ENCODE assay signal across 1 cellular context in genomic region chr5:44797723-44798122, GRCh38.
TF ChIP-seq lines count a peak whose summit lies in the region.

No MANE protein-coding gene starts in this region.

TF ChIP-seq in K562, 482 proteins besides CTCF, POLR2A, EP300 and RAD21 (continued from another document):
- TF ChIP-seq CHD7 (IDR thresholded peaks at IDR 0.05; ENCODE audit: low read depth, low read length) = no peak
- TF ChIP-seq SETDB1 (IDR thresholded peaks at IDR 0.05; ENCODE audit: low read length) = no peak
- no peak for TF ChIP-seq JUN (IDR thresholded peaks at IDR 0.05; ENCODE audit: borderline replicate concordance, low read depth, low read length)
- TF ChIP-seq JUN (CRISPR knock-in tag; IDR thresholded peaks at IDR 0.05; ENCODE audit: borderline replicate concordance) = no peak
- no peak for TF ChIP-seq SPI1 (IDR thresholded peaks at IDR 0.05; ENCODE audit: borderline replicate concordance, low read depth, low read length)
- TF ChIP-seq SMAD1 (IDR thresholded peaks at IDR 0.05; ENCODE audit: low read depth, low read length, partially characterized antibody) = no peak
- TF ChIP-seq KLF16 (IDR thresholded peaks at IDR 0.05) = no peak
- no peak for TF ChIP-seq HLTF (IDR thresholded peaks at IDR 0.05)
- no peak for TF ChIP-seq COPS2 (conservative IDR thresholded peaks at IDR 0.05)
- no peak for TF ChIP-seq TAF1 (IDR thresholded peaks at IDR 0.05; ENCODE audit: control insufficient read depth, extremely low read depth, insufficient read depth, low read length, severe bottlenecking)
- no peak for TF ChIP-seq U2AF1 (optimal IDR thresholded peaks at IDR 0.05; ENCODE audit: low read depth, low read length)
- TF ChIP-seq TFE3 (CRISPR knock-in tag; IDR thresholded peaks at IDR 0.05) = no peak
- TF ChIP-seq STAT5A (IDR thresholded peaks at IDR 0.05; ENCODE audit: borderline replicate concordance, low read length) = peak; percentile 36; the same call in 1 of the 2 replicates
- no peak for TF ChIP-seq MLX (CRISPR knock-in tag; conservative IDR thresholded peaks at IDR 0.05)
- TF ChIP-seq LARP7 (IDR thresholded peaks at IDR 0.05) = no peak
- TF ChIP-seq KAT7 (CRISPR knock-in tag; IDR thresholded peaks at IDR 0.05; ENCODE audit: borderline replicate concordance) = no peak
- TF ChIP-seq, protein P1, sequence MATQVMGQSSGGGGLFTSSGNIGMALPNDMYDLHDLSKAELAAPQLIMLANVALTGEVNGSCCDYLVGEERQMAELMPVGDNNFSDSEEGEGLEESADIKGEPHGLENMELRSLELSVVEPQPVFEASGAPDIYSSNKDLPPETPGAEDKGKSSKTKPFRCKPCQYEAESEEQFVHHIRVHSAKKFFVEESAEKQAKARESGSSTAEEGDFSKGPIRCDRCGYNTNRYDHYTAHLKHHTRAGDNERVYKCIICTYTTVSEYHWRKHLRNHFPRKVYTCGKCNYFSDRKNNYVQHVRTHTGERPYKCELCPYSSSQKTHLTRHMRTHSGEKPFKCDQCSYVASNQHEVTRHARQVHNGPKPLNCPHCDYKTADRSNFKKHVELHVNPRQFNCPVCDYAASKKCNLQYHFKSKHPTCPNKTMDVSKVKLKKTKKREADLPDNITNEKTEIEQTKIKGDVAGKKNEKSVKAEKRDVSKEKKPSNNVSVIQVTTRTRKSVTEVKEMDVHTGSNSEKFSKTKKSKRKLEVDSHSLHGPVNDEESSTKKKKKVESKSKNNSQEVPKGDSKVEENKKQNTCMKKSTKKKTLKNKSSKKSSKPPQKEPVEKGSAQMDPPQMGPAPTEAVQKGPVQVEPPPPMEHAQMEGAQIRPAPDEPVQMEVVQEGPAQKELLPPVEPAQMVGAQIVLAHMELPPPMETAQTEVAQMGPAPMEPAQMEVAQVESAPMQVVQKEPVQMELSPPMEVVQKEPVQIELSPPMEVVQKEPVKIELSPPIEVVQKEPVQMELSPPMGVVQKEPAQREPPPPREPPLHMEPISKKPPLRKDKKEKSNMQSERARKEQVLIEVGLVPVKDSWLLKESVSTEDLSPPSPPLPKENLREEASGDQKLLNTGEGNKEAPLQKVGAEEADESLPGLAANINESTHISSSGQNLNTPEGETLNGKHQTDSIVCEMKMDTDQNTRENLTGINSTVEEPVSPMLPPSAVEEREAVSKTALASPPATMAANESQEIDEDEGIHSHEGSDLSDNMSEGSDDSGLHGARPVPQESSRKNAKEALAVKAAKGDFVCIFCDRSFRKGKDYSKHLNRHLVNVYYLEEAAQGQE (CRISPR knock-in tag; IDR thresholded peaks at IDR 0.05; ENCODE audit: low read depth) = no peak
- no peak for TF ChIP-seq JUNB (CRISPR knock-in tag; conservative IDR thresholded peaks at IDR 0.05)
- no peak for TF ChIP-seq ERF (CRISPR knock-in tag; IDR thresholded peaks at IDR 0.05)
- no peak for TF ChIP-seq RFX5 (IDR thresholded peaks at IDR 0.05; ENCODE audit: low read depth, low read length)
- TF ChIP-seq NFIX (CRISPR knock-in tag; IDR thresholded peaks at IDR 0.05; ENCODE audit: low read depth) = no peak
- TF ChIP-seq SRSF1 (IDR thresholded peaks at IDR 0.05; ENCODE audit: low read depth, low read length) = no peak
- peak; percentile 42; the same call in 1 of the 2 replicates for TF ChIP-seq TCF3 (CRISPR knock-in tag; IDR thresholded peaks at IDR 0.05)
- TF ChIP-seq, protein P2, sequence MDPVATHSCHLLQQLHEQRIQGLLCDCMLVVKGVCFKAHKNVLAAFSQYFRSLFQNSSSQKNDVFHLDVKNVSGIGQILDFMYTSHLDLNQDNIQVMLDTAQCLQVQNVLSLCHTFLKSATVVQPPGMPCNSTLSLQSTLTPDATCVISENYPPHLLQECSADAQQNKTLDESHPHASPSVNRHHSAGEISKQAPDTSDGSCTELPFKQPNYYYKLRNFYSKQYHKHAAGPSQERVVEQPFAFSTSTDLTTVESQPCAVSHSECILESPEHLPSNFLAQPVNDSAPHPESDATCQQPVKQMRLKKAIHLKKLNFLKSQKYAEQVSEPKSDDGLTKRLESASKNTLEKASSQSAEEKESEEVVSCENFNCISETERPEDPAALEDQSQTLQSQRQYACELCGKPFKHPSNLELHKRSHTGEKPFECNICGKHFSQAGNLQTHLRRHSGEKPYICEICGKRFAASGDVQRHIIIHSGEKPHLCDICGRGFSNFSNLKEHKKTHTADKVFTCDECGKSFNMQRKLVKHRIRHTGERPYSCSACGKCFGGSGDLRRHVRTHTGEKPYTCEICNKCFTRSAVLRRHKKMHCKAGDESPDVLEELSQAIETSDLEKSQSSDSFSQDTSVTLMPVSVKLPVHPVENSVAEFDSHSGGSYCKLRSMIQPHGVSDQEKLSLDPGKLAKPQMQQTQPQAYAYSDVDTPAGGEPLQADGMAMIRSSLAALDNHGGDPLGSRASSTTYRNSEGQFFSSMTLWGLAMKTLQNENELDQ (CRISPR knock-in tag; IDR thresholded peaks at IDR 0.05; ENCODE audit: borderline replicate concordance) = no peak
- no peak for TF ChIP-seq SMAD4 (CRISPR knock-in tag; conservative IDR thresholded peaks at IDR 0.05)
- no peak for TF ChIP-seq NR2C2 (CRISPR knock-in tag; IDR thresholded peaks at IDR 0.05)
- 0 out of 2 replicates have a peak, but pooled peaks have one; percentile 17 for TF ChIP-seq NR2C2 (tag; IDR thresholded peaks at IDR 0.05)
- TF ChIP-seq GATAD2B (IDR thresholded peaks at IDR 0.05; ENCODE audit: borderline replicate concordance) = no peak
- TF ChIP-seq ZNF347 (CRISPR knock-in tag; IDR thresholded peaks at IDR 0.05; ENCODE audit: low read depth) = no peak
- TF ChIP-seq ZNF644 (tag; IDR thresholded peaks at IDR 0.05; ENCODE audit: low read depth) = no peak
- no peak for TF ChIP-seq POLR2AphosphoS5 (IDR thresholded peaks at IDR 0.05; ENCODE audit: control insufficient read depth, insufficient read depth, low read depth, low read length)
- no peak for TF ChIP-seq ZNF212 (CRISPR knock-in tag; IDR thresholded peaks at IDR 0.05)
- TF ChIP-seq POLR2H (tag; IDR thresholded peaks at IDR 0.05; ENCODE audit: low read depth) = no peak
- peak; percentile 48 for TF ChIP-seq GABPA (tag; conservative IDR thresholded peaks at IDR 0.05; ENCODE audit: low read depth)
- TF ChIP-seq POLR2B (IDR thresholded peaks at IDR 0.05; ENCODE audit: low read depth, partially characterized antibody) = no peak
- TF ChIP-seq E4F1 (CRISPR knock-in tag; IDR thresholded peaks at IDR 0.05; ENCODE audit: borderline replicate concordance) = no peak
